27 cellular contexts compared by ENCODE assay signal in genomic region chr3:137852511-137852910, GRCh38.
"Had no signal": no experiment of that assay in that cellular context is flagged by ENCODE, and none has a peak within 500 bp of the region (broad histone marks: within the 10 kb centered on the region; RNA-seq: fewer than 3 reads in every experiment).

No MANE protein-coding gene starts in this region.

- DNase-seq: activated B cell treated with CpG ODN at 0.5 μM for 24 hours; activated CD4-positive, alpha-beta T cell treated with anti-CD3 and anti-CD28 coated beads, Interleukin-2, amount 50 U/mL, for 1 hour; activated CD8-positive, alpha-beta T cell treated with anti-CD3 and anti-CD28 coated beads for 36 hours; activated naive CD4-positive, alpha-beta T cell; activated T-cell treated with anti-CD3 and anti-CD28 coated beads, Interleukin-2, amount 50 U/mL, for 72 hours; anterior cingulate cortex; body of pancreas; cerebellar nuclear complex; colonic mucosa; effector memory CD4-positive, alpha-beta T cell; foreskin fibroblast; hippocampal formation; left colon; midbrain; naive thymus-derived CD8-positive, alpha-beta T cell; ovary; stimulated activated CD4-positive, alpha-beta T cell treated with anti-CD3 and anti-CD28 coated beads, Interleukin-4, amount 100 ng/mL, for 24 hours; T-helper 2 cell; uterus had no signal

- H3K4me1 ChIP-seq: body of pancreas, colonic mucosa, uterus had no signal

- H3K27ac ChIP-seq: body of pancreas, cardiac muscle cell, colonic mucosa, ovary, skin epidermis, thoracic aorta, uterus had no signal

- H3K9me3 ChIP-seq: body of pancreas, colonic mucosa, ovary, thoracic aorta, uterus had no signal

- H3K27me3 Mint-ChIP-seq: activated B cell treated with CpG ODN at 0.5 μM for 24 hours had no signal

- H3K4me3 Mint-ChIP-seq: activated B cell treated with CpG ODN at 0.5 μM for 24 hours; activated CD8-positive, alpha-beta T cell treated with anti-CD3 and anti-CD28 coated beads for 36 hours; activated naive CD8-positive, alpha-beta T cell; activated T-cell treated with anti-CD3 and anti-CD28 coated beads, Interleukin-2, amount 50 U/mL, for 72 hours; naive thymus-derived CD8-positive, alpha-beta T cell; stimulated activated effector memory CD8-positive, alpha-beta T cell treated with anti-CD3 and anti-CD28 coated beads, Interleukin-12 subunit alpha, Interleukin-12 subunit beta, amount 100 ng/mL, for 72 hours; stimulated activated naive CD8-positive, alpha-beta T cell treated with anti-CD3 and anti-CD28 coated beads, Interleukin-15, Interleukin-2, amounts not matched to agents 100 ng/mL and 50 ng/mL, for 24 hours had no signal

- H3K27me3 ChIP-seq: body of pancreas, colonic mucosa, ovary, uterus had no signal

- H3K27ac Mint-ChIP-seq: activated B cell treated with CpG ODN at 0.5 μM for 24 hours; activated CD8-positive, alpha-beta T cell treated with anti-CD3 and anti-CD28 coated beads for 36 hours; activated naive CD8-positive, alpha-beta T cell; activated T-cell treated with anti-CD3 and anti-CD28 coated beads, Interleukin-2, amount 50 U/mL, for 72 hours; naive thymus-derived CD8-positive, alpha-beta T cell; progenitor cell of endocrine pancreas; stimulated activated effector memory CD8-positive, alpha-beta T cell treated with anti-CD3 and anti-CD28 coated beads, Interleukin-12 subunit alpha, Interleukin-12 subunit beta, amount 100 ng/mL, for 72 hours; stimulated activated naive CD8-positive, alpha-beta T cell treated with anti-CD3 and anti-CD28 coated beads, Interleukin-15, Interleukin-2, amounts not matched to agents 100 ng/mL and 50 ng/mL, for 24 hours had no signal

- H3K4me3 ChIP-seq: body of pancreas, cardiac muscle cell, colonic mucosa, ovary, skin epidermis, thoracic aorta, uterus had no signal

- ATAC-seq: activated CD8-positive, alpha-beta T cell treated with anti-CD3 and anti-CD28 coated beads for 36 hours; activated T-cell treated with anti-CD3 and anti-CD28 coated beads, Interleukin-2, amount 50 U/mL, for 72 hours; body of pancreas; left colon; naive thymus-derived CD8-positive, alpha-beta T cell; sciatic nerve; stimulated activated effector memory CD8-positive, alpha-beta T cell treated with anti-CD3 and anti-CD28 coated beads, Interleukin-12 subunit alpha, Interleukin-12 subunit beta, amount 100 ng/mL, for 72 hours had no signal

- H3K36me3 Mint-ChIP-seq: activated naive CD8-positive, alpha-beta T cell; naive thymus-derived CD8-positive, alpha-beta T cell; stimulated activated effector memory CD8-positive, alpha-beta T cell treated with anti-CD3 and anti-CD28 coated beads, Interleukin-12 subunit alpha, Interleukin-12 subunit beta, amount 100 ng/mL, for 72 hours had no signal

- H3K36me3 ChIP-seq: cardiac muscle cell, colonic mucosa, ovary, thoracic aorta, uterus had no signal

- H3K9me3 Mint-ChIP-seq: stimulated activated effector memory CD8-positive, alpha-beta T cell treated with anti-CD3 and anti-CD28 coated beads, Interleukin-12 subunit alpha, Interleukin-12 subunit beta, amount 100 ng/mL, for 72 hours; stimulated activated naive CD8-positive, alpha-beta T cell treated with anti-CD3 and anti-CD28 coated beads, Interleukin-15, Interleukin-2, amounts not matched to agents 100 ng/mL and 50 ng/mL, for 24 hours had no signal

- H3K4me1 Mint-ChIP-seq: activated B cell treated with CpG ODN at 0.5 μM for 24 hours; naive thymus-derived CD8-positive, alpha-beta T cell; stimulated activated effector memory CD8-positive, alpha-beta T cell treated with anti-CD3 and anti-CD28 coated beads, Interleukin-12 subunit alpha, Interleukin-12 subunit beta, amount 100 ng/mL, for 72 hours had no signal
